2 cellular contexts compared by ENCODE assay signal in genomic region chr9:129108805-129109370, GRCh38.
TF ChIP-seq lines count a peak whose summit lies in the region.

No MANE protein-coding gene starts in this region.

TF ChIP-seq in WTC11, 78 proteins besides CTCF, POLR2A, EP300 and RAD21 (continued from another document):
- TF ChIP-seq PREB (CRISPR knock-in tag; IDR thresholded peaks at IDR 0.05; ENCODE audit: borderline replicate concordance) (no peak), STAT6 (CRISPR knock-in tag; conservative IDR thresholded peaks at IDR 0.05; ENCODE audit: low read depth) (no peak)

TF ChIP-seq in liver, 16 proteins besides CTCF, POLR2A, EP300 and RAD21 (continued from another document):
- TF ChIP-seq ZBTB33 (IDR thresholded peaks at IDR 0.05): no peak
- TF ChIP-seq NR2F2 (IDR thresholded peaks at IDR 0.05): no peak
- TF ChIP-seq HNF4G (IDR thresholded peaks at IDR 0.05): no peak
TF ChIP-seq in liver: peak in this region for 0.
